Comparison of ENCODE assay signal across 8 cellular contexts in the genomic region with DNA sequence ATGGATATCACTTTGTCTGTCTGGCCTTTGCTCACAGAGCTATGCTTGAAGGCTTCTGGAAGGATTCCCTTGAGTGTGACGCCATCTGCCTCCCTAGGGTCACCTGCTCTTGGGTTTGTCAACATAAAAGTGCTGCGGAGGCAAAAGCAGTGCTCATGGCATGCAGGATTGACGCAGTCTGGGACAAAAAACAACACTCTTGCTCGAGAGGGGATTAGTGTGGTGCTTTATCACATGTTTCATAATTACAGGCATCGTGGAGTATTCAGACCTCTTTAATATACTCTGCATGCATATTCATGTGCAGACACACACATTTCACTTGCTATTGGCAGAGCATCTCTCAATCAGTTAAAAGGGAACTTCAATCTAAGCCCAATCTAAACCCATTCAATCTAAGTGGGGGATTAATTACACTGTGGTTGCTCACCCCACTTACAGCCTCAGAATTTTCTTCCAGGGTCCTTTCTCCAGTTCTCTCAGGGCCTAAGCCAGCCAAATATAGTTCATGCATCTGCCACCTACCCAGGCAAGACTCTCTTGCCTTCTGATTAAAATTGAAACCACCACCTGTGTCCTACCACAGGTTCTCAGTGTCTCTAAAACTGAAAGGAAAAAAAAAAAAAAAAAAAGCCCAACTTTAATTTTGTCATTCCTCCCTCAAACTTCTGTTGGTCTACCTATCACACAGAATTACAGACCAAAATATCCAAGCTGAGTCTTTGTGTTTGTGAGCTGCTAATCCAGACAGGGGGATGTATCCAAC.
DNase-seq lines count a peak whose midpoint lies in the region; ATAC-seq and TF ChIP-seq lines count a peak whose summit lies in the region.

No MANE protein-coding gene starts in this region.

- no peak overlapping the region for H2BK120ac ChIP-seq in trophoblast cell (ENCODE audit: insufficient read depth, low read length, poor library complexity)

- no peak overlapping the region for H4K91ac ChIP-seq in trophoblast cell (ENCODE audit: low read depth, low read length)

- H3K27ac ChIP-seq in trophoblast cell (ENCODE audit: low read depth, low read length) = no peak overlapping the region

- H2AK5ac ChIP-seq in trophoblast cell (ENCODE audit: low read length) = no peak overlapping the region

- peak; percentile 84 for DNase-seq in GM13977 (ENCODE audit: low spot score)
- no peak for DNase-seq in effector memory CD8-positive, alpha-beta T cell
- DNase-seq in KBM-7 = no peak
- DNase-seq in trophoblast cell = no peak
- no peak for DNase-seq in middle frontal gyrus (ENCODE audit: extremely low spot score, low spot score)
- DNase-seq in Calu3 = no peak

- in situ Hi-C loops in GM13977 (cut with MboI; ENCODE audit: low pct_unique_long_range_greater_than_20kb, low sequenced_read_pairs, unreplicated experiment) = loop anchor here (10.0 kb wide), 1 partner anchor 99 kb away; a partner anchor contains a TSS
- in situ Hi-C loops in KBM-7 (cut with MboI; ENCODE audit: low pct_unique_long_range_greater_than_20kb, low sequenced_read_pairs) = no loop called here

- intact Hi-C loops in Calu3 (cut with micrococcal nuclease; ENCODE audit: unreplicated experiment) = no loop called here

- ATAC-seq in GM21367 (IDR thresholded peaks at IDR 0.05; ENCODE audit: unreplicated experiment) (peak; percentile 76), HG03565 (IDR thresholded peaks at IDR 0.05; ENCODE audit: unreplicated experiment) (peak; percentile 81)
- peak; percentile 31 for ATAC-seq in effector memory CD8-positive, alpha-beta T cell (replicated peaks)

- no peak overlapping the region for H2BK12ac ChIP-seq in trophoblast cell (ENCODE audit: low read length)

- no peak overlapping the region for H3K4me2 ChIP-seq in trophoblast cell (ENCODE audit: low read length)

- H3K4me3 Mint-ChIP-seq in effector memory CD8-positive, alpha-beta T cell = no peak overlapping the region
- H3K4me3 Mint-ChIP-seq in Calu3 (ENCODE audit: low read depth, unreplicated experiment) = no peak overlapping the region

- no peak overlapping the region for H3K4ac ChIP-seq in trophoblast cell (ENCODE audit: low read depth, low read length)

- peaks cover 3% of the 10 kb centered on the region for H3K9me3 ChIP-seq in trophoblast cell (ENCODE audit: insufficient read depth, low read depth, low read length)

- WGBS in trophoblast cell (ENCODE audit: extremely low coverage, insufficient coverage, insufficient read length) = no CpG with 5 or more reads among the region's 5 CpGs

- H3K36me3 ChIP-seq in trophoblast cell (ENCODE audit: control insufficient read depth in 1 of 2, insufficient read depth in 2 of 2, low read length in 2 of 2) = no peaks in the 10 kb centered on the region

- H3K23ac ChIP-seq in trophoblast cell (ENCODE audit: low read length) = no peak overlapping the region

- no peaks in the 10 kb centered on the region for H3K4me1 Mint-ChIP-seq in effector memory CD8-positive, alpha-beta T cell (ENCODE audit: low read depth in 2 of 2)
- peaks cover 7% of the 10 kb centered on the region for H3K4me1 Mint-ChIP-seq in Calu3 (ENCODE audit: low read depth, unreplicated experiment)

- H3K79me1 ChIP-seq in trophoblast cell (ENCODE audit: low read length) = peaks cover 2% of the 10 kb centered on the region

- H3K27me3 Mint-ChIP-seq in effector memory CD8-positive, alpha-beta T cell = no peaks in the 10 kb centered on the region
- no peaks in the 10 kb centered on the region for H3K27me3 Mint-ChIP-seq in Calu3 (ENCODE audit: unreplicated experiment)

- no peak overlapping the region for H2AFZ ChIP-seq in trophoblast cell (ENCODE audit: insufficient read depth, low read length, poor library complexity)

- H3K79me2 ChIP-seq in trophoblast cell (ENCODE audit: control insufficient read depth, insufficient read depth, low read length, poor library complexity) = no peaks in the 10 kb centered on the region

- H3K27ac Mint-ChIP-seq in effector memory CD8-positive, alpha-beta T cell = no peak overlapping the region
- no peak overlapping the region for H3K27ac Mint-ChIP-seq in Calu3 (ENCODE audit: unreplicated experiment)

- CTCF ChIA-PET in Calu3 (lab: Charles Lee) = interaction anchor here (0.6 to 0.7 kb wide), 2 partner anchors 26 to 32 kb away, joined by 3 to 4 read pairs; no protein-coding TSS in a partner anchor

- no peaks in the 10 kb centered on the region for H3K36me3 Mint-ChIP-seq in effector memory CD8-positive, alpha-beta T cell (ENCODE audit: insufficient read depth)
- H3K36me3 Mint-ChIP-seq in Calu3 (ENCODE audit: insufficient read depth, unreplicated experiment) = peaks cover 6% of the 10 kb centered on the region

- H3K18ac ChIP-seq in trophoblast cell (ENCODE audit: low read length) = no peak overlapping the region

- no peaks in the 10 kb centered on the region for H3K27me3 ChIP-seq in trophoblast cell (ENCODE audit: insufficient read depth, low read length)

- TF ChIP-seq CTCF in GM13977 (IDR thresholded peaks at IDR 0.05; ENCODE audit: extremely low read depth, insufficient read depth, missing control alignments) (no peak), Calu3 (IDR thresholded peaks at IDR 0.05; ENCODE audit: unreplicated experiment) (no peak)

- H3K4me3 ChIP-seq in trophoblast cell (ENCODE audit: low read depth, low read length) = no peak overlapping the region

- no peak overlapping the region for H4K8ac ChIP-seq in trophoblast cell (ENCODE audit: low read depth, low read length)

- no peak overlapping the region for H4K12ac ChIP-seq in trophoblast cell (ENCODE audit: low read depth, low read length)

- no peak overlapping the region for H2BK5ac ChIP-seq in trophoblast cell (ENCODE audit: low read depth, low read length, poor library complexity)

- H3K14ac ChIP-seq in trophoblast cell (ENCODE audit: low read length) = no peak overlapping the region

- H3K9ac ChIP-seq in trophoblast cell (ENCODE audit: low read length) = no peak overlapping the region

- H3K9me3 Mint-ChIP-seq in effector memory CD8-positive, alpha-beta T cell = no peaks in the 10 kb centered on the region
- no peaks in the 10 kb centered on the region for H3K9me3 Mint-ChIP-seq in Calu3 (ENCODE audit: low read depth, unreplicated experiment)

- BruUV-seq in Calu3 (replicated peaks; lab: Mats Ljungman, UMichigan) = no TSS peak

- H3K4me1 ChIP-seq in trophoblast cell (ENCODE audit: control insufficient read depth in 1 of 2, insufficient read depth in 2 of 2, low read length in 2 of 2) = peaks cover 6 to 20% of the 10 kb centered on the region in 2 experiments

Comparison
In these comparisons a context has a peak if more than half of its experiments do, and no peak if none do; other contexts are left out.
1. ATAC-seq: peak in every context shown above with its lines; median percentile 81 in HG03565; 76 in GM21367; 31 in effector memory CD8-positive, alpha-beta T cell.